20 cellular contexts compared by ENCODE assay signal in the genomic region with DNA sequence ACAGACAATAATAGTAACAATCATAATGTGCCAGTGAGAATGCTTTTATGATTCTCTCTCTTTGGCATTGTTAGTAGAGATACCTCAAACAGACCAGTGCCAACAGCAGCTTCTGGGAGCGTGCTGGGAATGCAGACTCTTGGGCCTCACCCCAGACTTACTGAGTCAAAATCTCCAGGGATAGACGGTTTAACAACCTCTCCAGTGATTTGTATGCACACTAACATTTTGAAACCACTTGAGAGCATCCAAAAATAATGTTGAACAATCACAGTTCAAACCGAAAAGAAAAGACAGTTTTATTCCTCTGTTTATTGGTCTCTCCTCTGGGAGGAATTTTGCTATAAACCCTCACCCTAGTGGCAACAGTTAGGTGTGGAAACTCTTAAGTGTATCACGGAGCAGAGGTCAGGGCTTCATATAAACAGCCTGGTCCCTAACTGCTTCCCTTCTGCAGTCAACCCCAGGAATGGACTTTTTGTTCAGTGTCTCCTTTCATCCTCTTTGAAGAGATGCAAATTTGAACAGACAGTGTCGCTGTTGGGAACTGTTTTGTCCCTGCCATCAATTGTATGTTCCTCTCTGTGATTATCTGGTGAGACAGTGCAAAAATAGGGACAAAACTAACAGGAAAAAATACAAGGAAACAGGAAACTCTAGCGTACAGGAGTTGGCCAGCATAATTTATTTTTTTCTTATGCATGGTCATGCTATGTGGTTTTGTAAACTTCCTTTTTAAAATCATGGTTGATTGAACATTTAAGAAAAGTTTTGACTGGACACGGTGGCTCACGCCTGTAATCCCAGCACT.
A peak's percentile ranks its signal among the peaks of the same experiment; 100 is the strongest.
DNase-seq lines count a peak whose midpoint lies in the region; ATAC-seq, FAIRE-seq and TF ChIP-seq lines count a peak whose summit lies in the region.
"Had no signal": no experiment of that assay in that cellular context is flagged by ENCODE, and none has a peak within 500 bp of the region (broad histone marks: within the 10 kb centered on the region; RNA-seq: fewer than 3 reads in every experiment).

No MANE protein-coding gene starts in this region.

- in situ Hi-C loops in HepG2 (cut with HindIII; ENCODE audit: extremely low pct_ligation_motif_present, low pct_unique_long_range_greater_than_20kb), result no loop called here

- TF ChIP-seq RAD21 in HepG2 (CRISPR knock-in tag; IDR thresholded peaks at IDR 0.05), result no peak

- TF ChIP-seq CTCF in HepG2 (CRISPR knock-in tag; IDR thresholded peaks at IDR 0.05), result peak; percentile 52

- CTCF ChIA-PET in HepG2 (lab: Yijun Ruan, JAX; ENCODE audit: low intra/inter-chr PET ratio, low total read pairs), result no interaction called here
- CTCF ChIA-PET in activated CD4-positive, alpha-beta T cell treated with anti-CD3 and anti-CD28 coated beads, Interleukin-2, amount 10 ng/mL, durations not matched to agents 7 days and 5 days (lab: Charles Lee), result no interaction called here

- BruUV-seq in HepG2 (replicated peaks; lab: Mats Ljungman, UMichigan), result no TSS peak

- H3K9me3 ChIP-seq in HepG2 (ENCODE audit: low read length), result no peaks in the 10 kb centered on the region
- H3K9me3 ChIP-seq: heart left ventricle had no signal

- FAIRE-seq in HepG2 (lab: Jason Lieb, UNC), result no peak
- FAIRE-seq: G401.6, K562, small intestine had no signal

- DNase-seq in NCI-H1092 treated with DMSO at 0.1 percent for 48 hours (lab: John Stamatoyannopoulos, UW), result peak; percentile 40
- no peak for DNase-seq in NCI-H1092 (lab: John Stamatoyannopoulos, UW)
- DNase-seq in cerebellar cortex (ENCODE audit: low spot score), result peak; percentile 83
- no peak for DNase-seq in HepG2 (ENCODE audit: low spot score)
- peak; percentile 80 for DNase-seq in superior temporal gyrus (ENCODE audit: extremely low spot score)
- DNase-seq in stimulated activated CD4-positive, alpha-beta T cell treated with anti-CD3 and anti-CD28 coated beads, Interleukin-12 subunit alpha, Interleukin-12 subunit beta, amount 100 ng/mL, for 4 hours, result no peak
- no peak for DNase-seq in activated CD4-positive, alpha-beta T cell treated with anti-CD3 and anti-CD28 coated beads, Interleukin-2, amount 10 ng/mL, durations not matched to agents 7 days and 5 days
- DNase-seq: 8988T; central memory CD4-positive, alpha-beta T cell; H9; heart left ventricle; NCI-H524 treated with DMSO at 0.1 percent for 48 hours; SIG-M5; small intestine; stimulated activated CD8-positive, alpha-beta memory T cell treated with anti-CD3 and anti-CD28 coated beads, Interleukin-4, amount 100 ng/mL, for 48 hours had no signal

- H3K36me3 Mint-ChIP-seq in activated CD4-positive, alpha-beta T cell treated with anti-CD3 and anti-CD28 coated beads, Interleukin-2, amount 10 ng/mL, durations not matched to agents 7 days and 5 days (ENCODE audit: low read depth), result no peaks in the 10 kb centered on the region

- H3K4me3 ChIP-seq in HepG2 (replicated peaks in 1 of 3; ENCODE audit: insufficient read depth in 1 of 3, low read depth in 2 of 3, low read length in 3 of 3), result no peak overlapping the region
- H3K4me3 ChIP-seq: heart left ventricle, K562 had no signal

- no peaks in the 10 kb centered on the region for H3K27me3 ChIP-seq in HepG2 (ENCODE audit: control insufficient read depth in 1 of 2, insufficient read depth in 2 of 2, low read length in 2 of 2)
- H3K27me3 ChIP-seq: heart left ventricle had no signal

- WGBS in HepG2 (ENCODE audit: low lambda C conversion rate), result 20% methylated on average over 8 of the region's 8 CpGs

- no peaks in the 10 kb centered on the region for H3K4me1 ChIP-seq in HepG2 (ENCODE audit: insufficient read depth, low read length)
- H3K4me1 ChIP-seq: heart left ventricle had no signal

- no peaks in the 10 kb centered on the region for H3K79me2 ChIP-seq in HepG2 (ENCODE audit: insufficient read depth, low read length)

- TF ChIP-seq EP300 in HepG2 (IDR thresholded peaks at IDR 0.05; ENCODE audit: low read depth in 2 of 2, low read length in 2 of 2) (no peak), HepG2 (CRISPR knock-in tag; IDR thresholded peaks at IDR 0.05; ENCODE audit: borderline replicate concordance) (no peak)

- TF ChIP-seq POLR2A in HepG2 (IDR thresholded peaks at IDR 0.05; ENCODE audit: insufficient read depth in 1 of 2, low read depth in 2 of 2, low read length in 2 of 2), result no peak

- H3K9me3 Mint-ChIP-seq in activated CD4-positive, alpha-beta T cell treated with anti-CD3 and anti-CD28 coated beads, Interleukin-2, amount 10 ng/mL, durations not matched to agents 7 days and 5 days, result peaks cover 3% of the 10 kb centered on the region

- no peak overlapping the region for H3K4me2 ChIP-seq in HepG2 (ENCODE audit: low read depth, low read length)

- no peaks in the 10 kb centered on the region for H3K36me3 ChIP-seq in HepG2 (replicated peaks in 1 of 2; ENCODE audit: control insufficient read depth in 1 of 2, insufficient read depth in 2 of 2, low read length in 2 of 2)
- H3K36me3 ChIP-seq: heart left ventricle had no signal

- POLR2A ChIA-PET in HepG2 (lab: Yijun Ruan, JAX), result no interaction called here
- POLR2A ChIA-PET in activated CD4-positive, alpha-beta T cell treated with anti-CD3 and anti-CD28 coated beads, Interleukin-2, amount 10 ng/mL, durations not matched to agents 7 days and 5 days (lab: Charles Lee), result no interaction called here

- no peak overlapping the region for H3K4me3 Mint-ChIP-seq in activated CD4-positive, alpha-beta T cell treated with anti-CD3 and anti-CD28 coated beads, Interleukin-2, amount 10 ng/mL, durations not matched to agents 7 days and 5 days
- H3K4me3 Mint-ChIP-seq: activated T-helper 17 cell treated with anti-CD3 and anti-CD28 coated beads, Interleukin-2, amount 50 U/mL, for 72 hours; H9 had no signal

- no peaks in the 10 kb centered on the region for H3K4me1 Mint-ChIP-seq in activated CD4-positive, alpha-beta T cell treated with anti-CD3 and anti-CD28 coated beads, Interleukin-2, amount 10 ng/mL, durations not matched to agents 7 days and 5 days
- H3K4me1 Mint-ChIP-seq: activated T-helper 17 cell treated with anti-CD3 and anti-CD28 coated beads, Interleukin-2, amount 50 U/mL, for 72 hours had no signal

- H3K27ac Mint-ChIP-seq in activated CD4-positive, alpha-beta T cell treated with anti-CD3 and anti-CD28 coated beads, Interleukin-2, amount 10 ng/mL, durations not matched to agents 7 days and 5 days, result no peak overlapping the region
- H3K27ac Mint-ChIP-seq: activated T-helper 17 cell treated with anti-CD3 and anti-CD28 coated beads, Interleukin-2, amount 50 U/mL, for 72 hours had no signal

- ATAC-seq in HepG2 (peak; percentile 34; the same call in 1 of the 3 replicates), GM21390 (IDR thresholded peaks at IDR 0.05; ENCODE audit: unreplicated experiment) (no peak)
- ATAC-seq: activated CD4-positive, CD25-positive, alpha-beta regulatory T cell treated with anti-CD3 and anti-CD28 coated beads, Interleukin-2, amount 50 U/mL, for 24 hours; activated T-helper 17 cell treated with anti-CD3 and anti-CD28 coated beads, Interleukin-2, amount 50 U/mL, for 72 hours; heart left ventricle; K562 had no signal

- no peak overlapping the region for H3K27ac ChIP-seq in HepG2 (ENCODE audit: extremely low read length, insufficient read depth, low read length)
- H3K27ac ChIP-seq: heart left ventricle had no signal

- no peaks in the 10 kb centered on the region for H3K27me3 Mint-ChIP-seq in activated CD4-positive, alpha-beta T cell treated with anti-CD3 and anti-CD28 coated beads, Interleukin-2, amount 10 ng/mL, durations not matched to agents 7 days and 5 days
- H3K27me3 Mint-ChIP-seq: activated T-helper 17 cell treated with anti-CD3 and anti-CD28 coated beads, Interleukin-2, amount 50 U/mL, for 72 hours had no signal

- no peaks in the 10 kb centered on the region for H4K20me1 ChIP-seq in HepG2 (ENCODE audit: insufficient read depth, low read length)

- no peak overlapping the region for H3K9ac ChIP-seq in HepG2 (ENCODE audit: insufficient read depth, low read depth, low read length)

- intact Hi-C loops in HepG2 (cut with micrococcal nuclease; ENCODE audit: unreplicated experiment), result no loop called here

- H2AFZ ChIP-seq in HepG2 (ENCODE audit: low read length), result no peak overlapping the region

TF ChIP-seq in HepG2, 621 proteins besides CTCF, POLR2A, EP300 and RAD21:
- no peak for TF ChIP-seq RORA (CRISPR knock-in tag; IDR thresholded peaks at IDR 0.05)
- TF ChIP-seq STAG1 (CRISPR knock-in tag; IDR thresholded peaks at IDR 0.05), result peak; percentile 32
TF ChIP-seq in HepG2: peak in this region for 1.

Comparison
In these comparisons a context has a peak if more than half of its experiments do, and no peak if none do; other contexts are left out.
1. DNase-seq: peak in NCI-H1092 treated with DMSO at 0.1 percent for 48 hours (single experiment), cerebellar cortex (single experiment) and superior temporal gyrus (single experiment); none in NCI-H1092 (single experiment), HepG2 (single experiment), stimulated activated CD4-positive, alpha-beta T cell treated with anti-CD3 and anti-CD28 coated beads, Interleukin-12 subunit alpha, Interleukin-12 subunit beta, amount 100 ng/mL, for 4 hours (single experiment) and activated CD4-positive, alpha-beta T cell treated with anti-CD3 and anti-CD28 coated beads, Interleukin-2, amount 10 ng/mL, durations not matched to agents 7 days and 5 days (single experiment).